Comparison of ENCODE assay signal across 1 cellular context in the genomic region with DNA sequence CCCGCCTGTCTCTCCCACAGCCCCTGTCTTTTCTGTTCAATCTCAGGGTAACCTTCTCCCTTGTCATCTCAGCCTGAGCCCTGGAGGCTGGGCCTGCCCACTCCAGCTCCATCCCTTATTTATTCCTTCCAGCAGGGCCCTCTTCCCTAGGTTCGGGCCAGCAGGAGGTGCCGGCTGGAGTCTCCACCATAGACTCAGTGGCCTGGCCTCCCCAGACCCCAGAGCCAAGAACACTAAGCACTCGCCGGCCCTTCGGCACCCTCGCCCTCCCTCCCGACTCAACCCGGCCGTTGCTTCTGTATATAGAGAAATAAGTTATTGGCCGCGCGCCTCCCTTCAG.
TF ChIP-seq lines count a peak whose summit lies in the region.

No MANE protein-coding gene starts in this region.

TF ChIP-seq in K562, 482 proteins besides CTCF, POLR2A, EP300 and RAD21:
- TF ChIP-seq PTTG1 (tag; IDR thresholded peaks at IDR 0.05; ENCODE audit: low read depth) (no peak), FOXA3 (CRISPR knock-in tag; conservative IDR thresholded peaks at IDR 0.05 in 1 of 2, IDR thresholded peaks at IDR 0.05 in 1 of 2) (0 out of 4 replicates have a peak, but pooled peaks of 1 of the 2 experiments have one; percentile 40)
